Comparison of ENCODE assay signal across 8 cellular contexts in the genomic region with DNA sequence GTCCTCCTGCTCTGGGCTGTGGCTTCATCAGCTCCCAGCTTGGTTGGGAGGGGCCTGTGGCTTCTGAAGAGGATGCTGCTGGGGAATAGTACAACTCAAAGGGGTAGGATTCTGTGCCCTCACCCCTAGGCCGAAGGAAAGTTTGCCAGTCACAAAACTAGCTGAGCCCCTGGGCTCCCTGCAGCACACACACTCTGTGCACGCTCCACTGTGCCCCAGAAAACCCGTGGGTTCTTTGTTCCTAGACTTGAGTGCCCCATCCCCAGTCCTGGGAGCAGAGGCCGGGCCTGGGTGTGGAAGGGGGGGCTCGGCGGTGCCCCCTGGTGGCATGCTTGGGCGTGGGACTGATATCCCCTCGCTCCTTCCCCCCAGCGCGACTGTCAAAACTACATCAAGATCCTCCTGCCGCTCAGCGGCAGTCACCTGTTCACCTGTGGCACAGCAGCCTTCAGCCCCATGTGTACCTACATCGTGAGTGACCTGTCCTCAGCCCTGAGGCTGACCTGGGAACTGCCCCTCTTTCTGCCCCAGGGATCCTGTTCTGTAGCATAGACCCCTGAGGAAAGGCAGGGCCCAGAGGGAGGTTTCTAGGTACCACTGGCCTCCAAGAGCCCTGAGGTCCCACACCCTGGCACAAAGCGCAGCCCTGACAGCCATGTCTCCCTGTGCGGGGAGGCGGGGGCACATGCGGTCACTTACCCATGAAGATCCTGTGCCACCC. TPM values are rescaled to one million over a fixed set of nuclear protein-coding genes. Genes with fewer than 3 reads are reported as not detected.
DNase-seq lines count a peak whose midpoint lies in the region; ATAC-seq and TF ChIP-seq lines count a peak whose summit lies in the region.

No MANE protein-coding gene starts in this region.

- H3K36me3 ChIP-seq in Caco-2 (ENCODE audit: control insufficient read depth, insufficient read depth, low read length) = no peaks in the 10 kb centered on the region
- H3K36me3 ChIP-seq in KMS-11 (ENCODE audit: insufficient read depth) = no peaks in the 10 kb centered on the region
- H3K36me3 ChIP-seq in vagina = peaks cover 0 to 23% of the 10 kb centered on the region in 2 donors

- H3K4me3 Mint-ChIP-seq in Caco-2 (ENCODE audit: unreplicated experiment) = no peak overlapping the region
- H3K4me3 Mint-ChIP-seq in activated CD4-positive, alpha-beta T cell treated with anti-CD3 and anti-CD28 coated beads, Interleukin-2, amount 10 ng/mL, durations not matched to agents 24 days and 14 days = no peak overlapping the region
- no peak overlapping the region for H3K4me3 Mint-ChIP-seq in effector memory CD8-positive, alpha-beta T cell
- no peak overlapping the region for H3K4me3 Mint-ChIP-seq in natural killer cell

- CTCF ChIA-PET in Caco-2 (lab: Charles Lee) = interaction anchor here (1.0 kb wide), 1 partner anchor 13 kb away, joined by 4 read pairs; no protein-coding TSS in a partner anchor

- H4K20me1 ChIP-seq in KMS-11 (ENCODE audit: insufficient read depth) = no peaks in the 10 kb centered on the region

- no peak for TF ChIP-seq POLR2A in vagina (IDR thresholded peaks at IDR 0.05)

- no peak overlapping the region for H3K27ac ChIP-seq in KMS-11
- H3K27ac ChIP-seq in vagina = no peak overlapping the region

- POLR2A ChIA-PET in Caco-2 (lab: Charles Lee) = no interaction called here

- H2AFZ ChIP-seq in KMS-11 (ENCODE audit: low read depth) = no peak overlapping the region

- H3K36me3 Mint-ChIP-seq in Caco-2 (ENCODE audit: insufficient read depth, unreplicated experiment) = peaks cover 5% of the 10 kb centered on the region
- peaks cover 11% of the 10 kb centered on the region for H3K36me3 Mint-ChIP-seq in activated CD4-positive, alpha-beta T cell treated with anti-CD3 and anti-CD28 coated beads, Interleukin-2, amount 10 ng/mL, durations not matched to agents 24 days and 14 days (ENCODE audit: low read depth)
- peaks cover 19% of the 10 kb centered on the region for H3K36me3 Mint-ChIP-seq in effector memory CD8-positive, alpha-beta T cell (ENCODE audit: insufficient read depth)
- H3K36me3 Mint-ChIP-seq in natural killer cell = no peaks in the 10 kb centered on the region

- ATAC-seq in effector memory CD8-positive, alpha-beta T cell (replicated peaks) = peak; percentile 86
- ATAC-seq in natural killer cell (peak in 2 of 3 donors; percentile 82 to 84), GM18873 (IDR thresholded peaks at IDR 0.05; ENCODE audit: low FRiP score, unreplicated experiment) (no peak)

- H3K9me3 Mint-ChIP-seq in Caco-2 (ENCODE audit: unreplicated experiment) = no peaks in the 10 kb centered on the region
- no peaks in the 10 kb centered on the region for H3K9me3 Mint-ChIP-seq in activated CD4-positive, alpha-beta T cell treated with anti-CD3 and anti-CD28 coated beads, Interleukin-2, amount 10 ng/mL, durations not matched to agents 24 days and 14 days
- no peaks in the 10 kb centered on the region for H3K9me3 Mint-ChIP-seq in effector memory CD8-positive, alpha-beta T cell
- H3K9me3 Mint-ChIP-seq in natural killer cell = no peaks in the 10 kb centered on the region

- H3K79me2 ChIP-seq in KMS-11 (ENCODE audit: insufficient read depth, low read depth) = no peaks in the 10 kb centered on the region

- no peak overlapping the region for H3K27ac Mint-ChIP-seq in Caco-2 (ENCODE audit: unreplicated experiment)
- no peak overlapping the region for H3K27ac Mint-ChIP-seq in activated CD4-positive, alpha-beta T cell treated with anti-CD3 and anti-CD28 coated beads, Interleukin-2, amount 10 ng/mL, durations not matched to agents 24 days and 14 days
- H3K27ac Mint-ChIP-seq in effector memory CD8-positive, alpha-beta T cell = no peak overlapping the region
- no peak overlapping the region for H3K27ac Mint-ChIP-seq in natural killer cell

- H3K9me3 ChIP-seq in Caco-2 = no peaks in the 10 kb centered on the region
- no peaks in the 10 kb centered on the region for H3K9me3 ChIP-seq in vagina

- H3K4me1 Mint-ChIP-seq in Caco-2 (ENCODE audit: low read depth, unreplicated experiment) (no peaks in the 10 kb centered on the region), natural killer cell (peaks cover 4 to 5% of the 10 kb centered on the region in 2 donors)
- H3K4me1 Mint-ChIP-seq in activated CD4-positive, alpha-beta T cell treated with anti-CD3 and anti-CD28 coated beads, Interleukin-2, amount 10 ng/mL, durations not matched to agents 24 days and 14 days = peaks cover 16% of the 10 kb centered on the region
- peaks cover 8 to 19% of the 10 kb centered on the region in 2 donors for H3K4me1 Mint-ChIP-seq in effector memory CD8-positive, alpha-beta T cell (ENCODE audit: low read depth in 2 of 2)

- H3K27me3 Mint-ChIP-seq in Caco-2 (ENCODE audit: insufficient read depth, unreplicated experiment) (no peaks in the 10 kb centered on the region), natural killer cell (ENCODE audit: low read depth in 2 of 2) (no peaks in the 10 kb centered on the region)
- no peaks in the 10 kb centered on the region for H3K27me3 Mint-ChIP-seq in activated CD4-positive, alpha-beta T cell treated with anti-CD3 and anti-CD28 coated beads, Interleukin-2, amount 10 ng/mL, durations not matched to agents 24 days and 14 days
- no peaks in the 10 kb centered on the region for H3K27me3 Mint-ChIP-seq in effector memory CD8-positive, alpha-beta T cell

- DNase-seq in Caco-2 (peak in 1 of 2 experiments; percentile 63), natural killer cell (peak; percentile 43), vagina (ENCODE audit: extremely low spot score in 2 of 2) (no peak), GF-D8 (lab: John Stamatoyannopoulos, UW) (no peak)
- DNase-seq in activated CD4-positive, alpha-beta T cell treated with anti-CD3 and anti-CD28 coated beads, Interleukin-2, amount 10 ng/mL, durations not matched to agents 24 days and 14 days = peak; percentile 83
- peak; percentile 37 to 52 (median 44) for DNase-seq in effector memory CD8-positive, alpha-beta T cell

- no TSS peak for BruUV-seq in Caco-2 (replicated peaks; lab: Mats Ljungman, UMichigan)

- H3K4me1 ChIP-seq in Caco-2 (no peaks in the 10 kb centered on the region), KMS-11 (ENCODE audit: low read depth, poor library complexity, severe bottlenecking) (peaks cover 16% of the 10 kb centered on the region), vagina (peaks cover 20% of the 10 kb centered on the region)

- H3K9ac ChIP-seq in KMS-11 = no peak overlapping the region

- intact Hi-C loops in Caco-2 (cut with micrococcal nuclease; ENCODE audit: unreplicated experiment) = no loop called here
- intact Hi-C loops in activated CD4-positive, alpha-beta T cell treated with anti-CD3 and anti-CD28 coated beads, Interleukin-2, amount 10 ng/mL, durations not matched to agents 24 days and 14 days (cut with micrococcal nuclease) = loop anchor here (1.0 kb wide), 1 partner anchor 76 kb away; no protein-coding TSS in a partner anchor
- intact Hi-C loops in natural killer cell (cut with micrococcal nuclease) = loop anchor here (1.0 to 5.0 kb wide), 2 partner anchors 76 to 457 kb away; no protein-coding TSS in a partner anchor
- intact Hi-C loops in vagina (cut with DNase I) = no loop called here

- H3K27me3 ChIP-seq in Caco-2 (replicated peaks; ENCODE audit: control insufficient read depth, insufficient read depth, low read length) (no peaks in the 10 kb centered on the region), KMS-11 (ENCODE audit: insufficient read depth, low read depth) (no peaks in the 10 kb centered on the region), vagina (no peaks in the 10 kb centered on the region)

- no peak overlapping the region for H3K4me2 ChIP-seq in KMS-11

- TF ChIP-seq CTCF in Caco-2 (IDR thresholded peaks at IDR 0.05; ENCODE audit: insufficient read depth in 1 of 2, low read depth in 1 of 2, low read length in 1 of 2, severe bottlenecking in 1 of 2, unreplicated experiment in 1 of 2) = peak; percentile 68 to 81
- TF ChIP-seq CTCF in KMS-11 (conservative IDR thresholded peaks at IDR 0.05; ENCODE audit: low read depth, low read length) = peak; percentile 73
- peak; percentile 59 for TF ChIP-seq CTCF in natural killer cell (IDR thresholded peaks at IDR 0.05)
- TF ChIP-seq CTCF in vagina (IDR thresholded peaks at IDR 0.05) = peak in 2 of 3 experiments; percentile 23 to 40

- H3K4me3 ChIP-seq in Caco-2 (ENCODE audit: low read depth, low read length) (no peak overlapping the region), KMS-11 (IDR thresholded peaks at IDR 0.05; ENCODE audit: insufficient read depth, low read depth, low read length) (no peak overlapping the region), vagina (no peak overlapping the region)

RNA-seq across cellular contexts. Expression of a gene that starts 14.2 kb away (rescaled TPM):
- 37.7 and 44.5 TPM in 2 replicates for total RNA-seq in Caco-2 (2022)
- total RNA-seq in activated CD4-positive, alpha-beta T cell treated with anti-CD3 and anti-CD28 coated beads, Interleukin-2, amount 10 ng/mL, durations not matched to agents 24 days and 14 days = 149 and 156 TPM in 2 replicates
- 100 to 1,000 TPM; 136 to 209 (median 154) TPM for total RNA-seq in natural killer cell
- total RNA-seq in vagina = 42.7 TPM

RNA-seq across cellular contexts. Expression of a gene that starts 14.4 kb away (rescaled TPM):
- 5.1 and 5.7 TPM in 2 replicates for total RNA-seq in Caco-2 (2022)
- 9.9 and 11.9 TPM in 2 replicates for total RNA-seq in activated CD4-positive, alpha-beta T cell treated with anti-CD3 and anti-CD28 coated beads, Interleukin-2, amount 10 ng/mL, durations not matched to agents 24 days and 14 days
- total RNA-seq in natural killer cell = 10 to 100 TPM in 1 of 3 donors, 1 to 10 TPM in 2; 7.8 to 11.1 (median 9.5) TPM
- 4.9 TPM for total RNA-seq in vagina

RNA-seq across cellular contexts. Expression of a gene that starts 18.5 kb away (rescaled TPM):
- total RNA-seq in Caco-2 (2022) = 13.9 and 14.6 TPM in 2 replicates
- total RNA-seq in activated CD4-positive, alpha-beta T cell treated with anti-CD3 and anti-CD28 coated beads, Interleukin-2, amount 10 ng/mL, durations not matched to agents 24 days and 14 days = 17.5 and 18.9 TPM in 2 replicates
- total RNA-seq in natural killer cell = 10 to 100 TPM; 13.1 to 28.1 (median 25.0) TPM
- 205 TPM for total RNA-seq in vagina

RNA-seq across cellular contexts. Expression of a gene that starts 29.8 kb away (rescaled TPM):
- total RNA-seq in Caco-2 (2022) = 0.43 TPM in 1 of 2 replicates, not detected in the other
- total RNA-seq in activated CD4-positive, alpha-beta T cell treated with anti-CD3 and anti-CD28 coated beads, Interleukin-2, amount 10 ng/mL, durations not matched to agents 24 days and 14 days = 0.44 and 1.4 TPM in 2 replicates
- 1 to 10 TPM in 2 of 3 donors, under 1 TPM in 1; 0.18 to 2.2 (median 1.2) TPM for total RNA-seq in natural killer cell
- not detected for total RNA-seq in vagina

RNA-seq across cellular contexts. Expression of a gene that starts 45.9 kb away (rescaled TPM):
- total RNA-seq in Caco-2 (2022) = 93.6 and 101 TPM in 2 replicates
- 43.2 and 44.3 TPM in 2 replicates for total RNA-seq in activated CD4-positive, alpha-beta T cell treated with anti-CD3 and anti-CD28 coated beads, Interleukin-2, amount 10 ng/mL, durations not matched to agents 24 days and 14 days
- 10 to 100 TPM; 33.4 to 43.5 (median 33.5) TPM for total RNA-seq in natural killer cell
- 59.2 TPM for total RNA-seq in vagina

Comparison
In these comparisons a context has a peak if more than half of its experiments do, and no peak if none do; other contexts are left out.
1. DNase-seq: peak in activated CD4-positive, alpha-beta T cell treated with anti-CD3 and anti-CD28 coated beads, Interleukin-2, amount 10 ng/mL, durations not matched to agents 24 days and 14 days (single experiment), effector memory CD8-positive, alpha-beta T cell (3 of 3) and natural killer cell (single experiment); none in vagina (0 of 2) and GF-D8 (single experiment).
2. intact Hi-C loops: an anchor here in activated CD4-positive, alpha-beta T cell treated with anti-CD3 and anti-CD28 coated beads, Interleukin-2, amount 10 ng/mL, durations not matched to agents 24 days and 14 days (1.0 kb wide) and natural killer cell (1.0 to 5.0 kb wide); none called in Caco-2 and vagina.
3. Peak in every context shown above with its lines, with median percentiles within 50 percentile points of each other: CTCF ChIP-seq.